Comparison of ENCODE assay signal across 8 cellular contexts in genomic region chr2:54116608-54117007, GRCh38. TPM values are rescaled to one million over a fixed set of nuclear protein-coding genes. Genes with fewer than 3 reads are reported as not detected.
DNase-seq lines count a peak whose midpoint lies in the region; ATAC-seq, FAIRE-seq and TF ChIP-seq lines count a peak whose summit lies in the region.
"Not testable (repeated sequence)": the region's sequence is repeated elsewhere in the genome, so short reads cannot be mapped to it uniquely, and the experiment has no call there.

No MANE protein-coding gene starts in this region.

- not testable (repeated sequence) for H3K4me3 ChIP-seq in A673 (ENCODE audit: low read depth, low read length, poor library complexity, severe bottlenecking); HepG2 (replicated peaks in 1 of 3; ENCODE audit: insufficient read depth in 1 of 3, low read depth in 2 of 3, low read length in 3 of 3)
- peak overlapping the region; percentile 85 for H3K4me3 ChIP-seq in skeletal muscle satellite cell (ENCODE audit: low read length)

- H2AFZ ChIP-seq in HepG2 (ENCODE audit: low read length): not testable (repeated sequence)

- DNase-seq in A673 (ENCODE audit: low spot score) (peak; percentile 17), ELF-1 (ENCODE audit: low read depth, low spot score) (peak; percentile 7), NAMALWA (ENCODE audit: low spot score) (peak; percentile 16)
- not testable (repeated sequence) for DNase-seq in T-helper 17 cell; central memory CD8-positive, alpha-beta T cell (ENCODE audit: low spot score in 2 of 2); HepG2 (ENCODE audit: low spot score)

- FAIRE-seq in HepG2 (lab: Jason Lieb, UNC): not testable (repeated sequence)

- BruUV-seq in A673 (replicated peaks; lab: Mats Ljungman, UMichigan); HepG2 (replicated peaks; lab: Mats Ljungman, UMichigan): not testable (repeated sequence)

- not testable (repeated sequence) for H3K9me3 ChIP-seq in A673 (ENCODE audit: low read depth, low read length, poor library complexity, severe bottlenecking); T-helper 17 cell (ENCODE audit: control insufficient read depth, low read length, poor library complexity, severe bottlenecking); HepG2 (ENCODE audit: low read length); skeletal muscle satellite cell (replicated peaks; ENCODE audit: low read length)

- POLR2A ChIA-PET in A673 (lab: Charles Lee; ENCODE audit: low non-redundant PET): interaction anchor here (0.6 kb wide), 1 partner anchor 591 kb away, joined by 3 read pairs; no protein-coding TSS in a partner anchor
- POLR2A ChIA-PET in HepG2 (lab: Yijun Ruan, JAX): interaction anchor here (1.0 kb wide), 1 partner anchor 8 kb away, joined by 3 read pairs; no protein-coding TSS in a partner anchor

- TF ChIP-seq POLR2A in HepG2 (IDR thresholded peaks at IDR 0.05; ENCODE audit: insufficient read depth in 1 of 2, low read depth in 2 of 2, low read length in 2 of 2): not testable (repeated sequence)

- H3K4me3 Mint-ChIP-seq in T-helper 17 cell: peak overlapping the region; percentile 95
- H3K4me3 Mint-ChIP-seq in activated T-helper 17 cell treated with anti-CD3 and anti-CD28 coated beads, Interleukin-2, amount 50 U/mL, for 72 hours: peak overlapping the region; percentile 89
- peak overlapping the region; percentile 89 for H3K4me3 Mint-ChIP-seq in central memory CD8-positive, alpha-beta T cell

- H3K79me2 ChIP-seq in HepG2 (ENCODE audit: insufficient read depth, low read length): not testable (repeated sequence)

- TF ChIP-seq CTCF in A673 (conservative IDR thresholded peaks at IDR 0.05; ENCODE audit: low read depth, low read length); HepG2 (CRISPR knock-in tag; IDR thresholded peaks at IDR 0.05): not testable (repeated sequence)

- H3K4me1 ChIP-seq in A673 (ENCODE audit: insufficient read depth, low read length, poor library complexity, severe bottlenecking); skeletal muscle satellite cell (ENCODE audit: control insufficient read depth, insufficient read depth, low read length): not testable (repeated sequence)
- H3K4me1 ChIP-seq in HepG2 (ENCODE audit: insufficient read depth, low read length): peaks cover 28% of the 10 kb centered on the region

- H3K36me3 Mint-ChIP-seq in T-helper 17 cell (ENCODE audit: low read depth): not testable (repeated sequence)
- H3K36me3 Mint-ChIP-seq in activated T-helper 17 cell treated with anti-CD3 and anti-CD28 coated beads, Interleukin-2, amount 50 U/mL, for 72 hours (ENCODE audit: low read depth): peaks cover 11% of the 10 kb centered on the region
- H3K36me3 Mint-ChIP-seq in central memory CD8-positive, alpha-beta T cell (ENCODE audit: insufficient read depth): peaks cover 11% of the 10 kb centered on the region

- peaks cover 13% of the 10 kb centered on the region for H3K4me1 Mint-ChIP-seq in T-helper 17 cell
- peaks cover 16% of the 10 kb centered on the region for H3K4me1 Mint-ChIP-seq in activated T-helper 17 cell treated with anti-CD3 and anti-CD28 coated beads, Interleukin-2, amount 50 U/mL, for 72 hours
- H3K4me1 Mint-ChIP-seq in central memory CD8-positive, alpha-beta T cell: not testable (repeated sequence)

- peak overlapping the region; percentile 96 for H3K27ac Mint-ChIP-seq in T-helper 17 cell
- peak overlapping the region; percentile 97 for H3K27ac Mint-ChIP-seq in activated T-helper 17 cell treated with anti-CD3 and anti-CD28 coated beads, Interleukin-2, amount 50 U/mL, for 72 hours
- H3K27ac Mint-ChIP-seq in central memory CD8-positive, alpha-beta T cell (ENCODE audit: low read depth): peak overlapping the region; percentile 98

- in situ Hi-C loops in HepG2 (cut with HindIII; ENCODE audit: extremely low pct_ligation_motif_present, low pct_unique_long_range_greater_than_20kb): loop anchor here (10.0 kb wide), 1 partner anchor 598 kb away; no protein-coding TSS in a partner anchor

- ATAC-seq in T-helper 17 cell; activated T-helper 17 cell treated with anti-CD3 and anti-CD28 coated beads, Interleukin-2, amount 50 U/mL, for 72 hours (replicated peaks); central memory CD8-positive, alpha-beta T cell (replicated peaks; ENCODE audit: extremely low read depth, poor library complexity, severe bottlenecking); HepG2: not testable (repeated sequence)

- 98% methylated on average over 10 of the region's 10 CpGs for WGBS in HepG2 (ENCODE audit: low lambda C conversion rate)

- not testable (repeated sequence) for H3K9ac ChIP-seq in HepG2 (ENCODE audit: insufficient read depth, low read depth, low read length); skeletal muscle satellite cell (ENCODE audit: low read depth, low read length)

- not testable (repeated sequence) for TF ChIP-seq RAD21 in HepG2 (CRISPR knock-in tag; IDR thresholded peaks at IDR 0.05)

- H3K27me3 Mint-ChIP-seq in T-helper 17 cell; activated T-helper 17 cell treated with anti-CD3 and anti-CD28 coated beads, Interleukin-2, amount 50 U/mL, for 72 hours; central memory CD8-positive, alpha-beta T cell: not testable (repeated sequence)

- H3K27me3 ChIP-seq in A673 (replicated peaks; ENCODE audit: insufficient read depth, low read depth, low read length, poor library complexity); HepG2 (ENCODE audit: control insufficient read depth in 1 of 2, insufficient read depth in 2 of 2, low read length in 2 of 2); skeletal muscle satellite cell (ENCODE audit: control insufficient read depth, insufficient read depth, low read length): not testable (repeated sequence)

- CTCF ChIA-PET in A673 (lab: Charles Lee); HepG2 (lab: Yijun Ruan, JAX; ENCODE audit: low intra/inter-chr PET ratio, low total read pairs): not testable (repeated sequence)

- not testable (repeated sequence) for H3K36me3 ChIP-seq in A673 (ENCODE audit: insufficient read depth, low read length, poor library complexity, severe bottlenecking); HepG2 (replicated peaks in 1 of 2; ENCODE audit: control insufficient read depth in 1 of 2, insufficient read depth in 2 of 2, low read length in 2 of 2); skeletal muscle satellite cell (ENCODE audit: insufficient read depth, low read length)

- H3K4me2 ChIP-seq in HepG2 (ENCODE audit: low read depth, low read length): peak overlapping the region; percentile 82; the same call in 1 of the 2 replicates
- H3K4me2 ChIP-seq in skeletal muscle satellite cell (ENCODE audit: low read length): peak overlapping the region; percentile 87

- intact Hi-C loops in A673 (cut with micrococcal nuclease; ENCODE audit: unreplicated experiment); HepG2 (cut with micrococcal nuclease; ENCODE audit: unreplicated experiment): not testable (repeated sequence)

- not testable (repeated sequence) for H3K9me3 Mint-ChIP-seq in activated T-helper 17 cell treated with anti-CD3 and anti-CD28 coated beads, Interleukin-2, amount 50 U/mL, for 72 hours; central memory CD8-positive, alpha-beta T cell

- not testable (repeated sequence) for TF ChIP-seq EP300 in HepG2 (IDR thresholded peaks at IDR 0.05; ENCODE audit: low read depth in 2 of 2, low read length in 2 of 2); HepG2 (CRISPR knock-in tag; IDR thresholded peaks at IDR 0.05; ENCODE audit: borderline replicate concordance)

- H3K27ac ChIP-seq in A673 (ENCODE audit: low read depth, low read length, poor library complexity, severe bottlenecking); HepG2 (ENCODE audit: extremely low read length, insufficient read depth, low read length): not testable (repeated sequence)

- not testable (repeated sequence) for H4K20me1 ChIP-seq in HepG2 (ENCODE audit: insufficient read depth, low read length)

TF ChIP-seq in HepG2, 621 proteins besides CTCF, POLR2A, EP300 and RAD21 (continues in another document):
- TF ChIP-seq ZNF562 (CRISPR knock-in tag; IDR thresholded peaks at IDR 0.05; ENCODE audit: borderline replicate concordance) (peak; percentile 90; the same call in 1 of the 2 replicates), ZNF7 (CRISPR knock-in tag; IDR thresholded peaks at IDR 0.05) (peak; percentile 55; the same call in 1 of the 2 replicates)

RNA-seq across cellular contexts. Expression of gene ACYP2, which starts 1.2 kb away (rescaled TPM):
- total RNA-seq in A673 (2021): 6.0 and 10.1 TPM in 2 replicates
- total RNA-seq in T-helper 17 cell: 10 to 100 TPM in 1 of 2 donors, 1 to 10 TPM in 1; 9.8 to 10.3 TPM
- total RNA-seq in activated T-helper 17 cell treated with anti-CD3 and anti-CD28 coated beads, Interleukin-2, amount 50 U/mL, for 72 hours: 1 to 10 TPM; 7.2 to 9.7 TPM
- total RNA-seq in HepG2 (2016; rRNA removed; fragmentation: Illumina TruSeq; extraction: Trizol): 12.3 and 16.2 TPM in 2 replicates
- total RNA-seq in HepG2 (2016; cell fraction: cytosol; rRNA removed; fragmentation: Illumina TruSeq; extraction: Trizol; ENCODE audit: low read depth): 16.7 and 22.4 TPM in 2 replicates
- 12.7 and 14.1 TPM in 2 replicates for total RNA-seq in HepG2 (2016; cell fraction: insoluble cytoplasmic fraction; rRNA removed; fragmentation: Illumina TruSeq; extraction: Trizol)
- 19.5 and 23.4 TPM in 2 replicates for total RNA-seq in HepG2 (2016; cell fraction: membrane; rRNA removed; fragmentation: Illumina TruSeq; extraction: Trizol)
- total RNA-seq in HepG2 (2016; cell fraction: nucleus; rRNA removed; fragmentation: Illumina TruSeq; extraction: Trizol): 10.0 TPM in 2 replicates
- polyA plus RNA-seq in HepG2 (2011; rRNA removed): 10.9 and 12.7 TPM in 2 replicates
- polyA plus RNA-seq in HepG2 (2011; cell fraction: cytosol; rRNA removed): 12.4 and 13.2 TPM in 2 replicates
- polyA plus RNA-seq in HepG2 (2011; cell fraction: nucleus; rRNA removed): 6.9 and 8.0 TPM in 2 replicates
- polyA plus RNA-seq in HepG2 (2012): 13.1 and 13.2 TPM in 2 replicates
- 24.2 and 34.3 TPM in 2 replicates for polyA plus RNA-seq in HepG2 (2016; cell fraction: cytosol; fragmentation: Illumina TruSeq; extraction: Trizol; ENCODE audit: low read depth)
- polyA plus RNA-seq in HepG2 (2016; cell fraction: insoluble cytoplasmic fraction; fragmentation: Illumina TruSeq; extraction: Trizol; ENCODE audit: low read depth): 20.0 and 20.4 TPM in 2 replicates
- 23.2 and 26.0 TPM in 2 replicates for polyA plus RNA-seq in HepG2 (2016; cell fraction: membrane; fragmentation: Illumina TruSeq; extraction: Trizol; ENCODE audit: low read depth)
- 13.3 and 15.2 TPM in 2 replicates for polyA plus RNA-seq in HepG2 (2016; cell fraction: nucleus; fragmentation: Illumina TruSeq; extraction: Trizol; ENCODE audit: insufficient read depth, low read depth)
- polyA minus RNA-seq in HepG2 (2011; rRNA and poly(A)+ RNA removed; ENCODE audit: low replicate concordance): 1.3 and 12.1 TPM in 2 replicates
- polyA minus RNA-seq in HepG2 (2011; cell fraction: cytosol; rRNA and poly(A)+ RNA removed): 5.1 and 7.8 TPM in 2 replicates
- 17.8 and 22.0 TPM in 2 replicates for polyA minus RNA-seq in HepG2 (2011; cell fraction: nucleus; rRNA and poly(A)+ RNA removed)
- total RNA-seq in skeletal muscle satellite cell (2012; rRNA removed): 8.4 and 10.0 TPM in 2 replicates
